9 cellular contexts compared by ENCODE assay signal in the genomic region with DNA sequence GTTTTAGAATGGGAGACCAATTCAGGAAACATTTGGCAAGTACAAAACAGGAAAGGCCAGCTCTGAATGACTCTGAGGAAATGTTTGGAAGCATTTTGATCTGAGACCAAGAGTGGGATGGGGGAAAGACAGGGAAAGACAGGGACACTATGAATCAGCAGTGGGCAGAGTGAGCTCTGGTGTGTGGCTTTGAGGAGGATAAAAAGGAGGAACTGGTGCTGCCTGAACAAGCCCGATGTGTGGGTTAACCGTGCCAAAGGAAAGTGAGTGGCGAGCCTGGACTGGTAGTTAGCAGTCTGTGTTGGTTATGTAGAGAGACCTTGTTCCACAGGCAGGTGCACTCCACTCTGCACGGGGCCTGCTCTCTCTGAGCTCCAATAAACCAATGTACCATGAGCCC. TPM values are rescaled to one million over a fixed set of nuclear protein-coding genes. Genes with fewer than 3 reads are reported as not detected.
DNase-seq lines count a peak whose midpoint lies in the region; ATAC-seq and TF ChIP-seq lines count a peak whose summit lies in the region.
"Had no signal": no experiment of that assay in that cellular context is flagged by ENCODE, and none has a peak within 500 bp of the region (broad histone marks: within the 10 kb centered on the region; RNA-seq: fewer than 3 reads in every experiment).

No MANE protein-coding gene starts in this region.

- H3K27ac ChIP-seq in foreskin keratinocyte (no peak overlapping the region), ascending aorta (no peak overlapping the region)

- no peak overlapping the region for H3K4me3 ChIP-seq in ascending aorta
- H3K4me3 ChIP-seq: gastroesophageal sphincter had no signal

- H3K36me3 ChIP-seq in ascending aorta, result no peaks in the 10 kb centered on the region
- H3K36me3 ChIP-seq: gastroesophageal sphincter had no signal

- peaks cover 86% of the 10 kb centered on the region for H3K4me1 Mint-ChIP-seq in activated naive CD4-positive, alpha-beta T cell treated with anti-CD3 and anti-CD28 coated beads, Interleukin-2, amount 50 U/mL, for 24 hours

- TF ChIP-seq CTCF in foreskin keratinocyte (conservative IDR thresholded peaks at IDR 0.05) (peak; percentile 16), ascending aorta (IDR thresholded peaks at IDR 0.05) (no peak)

- H3K9me3 ChIP-seq in ascending aorta, result no peaks in the 10 kb centered on the region
- H3K9me3 ChIP-seq: gastroesophageal sphincter had no signal

- intact Hi-C loops in ascending aorta (cut with DNase I), result no loop called here

- no peaks in the 10 kb centered on the region for H3K27me3 Mint-ChIP-seq in activated naive CD4-positive, alpha-beta T cell treated with anti-CD3 and anti-CD28 coated beads, Interleukin-2, amount 50 U/mL, for 24 hours

- no peak for DNase-seq in activated naive CD4-positive, alpha-beta T cell treated with anti-CD3 and anti-CD28 coated beads, Interleukin-2, amount 50 U/mL, for 16 hours
- DNase-seq in SKM-1 (lab: John Stamatoyannopoulos, UW; ENCODE audit: unreplicated experiment) (peak; percentile 27), foreskin keratinocyte (peak; percentile 67 to 82), ureter (ENCODE audit: low spot score) (peak; percentile 52), ascending aorta (ENCODE audit: low spot score in 2 of 2) (no peak), kidney glomerular epithelial cell (lab: John Stamatoyannopoulos, UW) (no peak)

- H3K4me3 Mint-ChIP-seq in activated naive CD4-positive, alpha-beta T cell treated with anti-CD3 and anti-CD28 coated beads, Interleukin-2, amount 50 U/mL, for 24 hours, result no peak overlapping the region

- peaks cover 14% of the 10 kb centered on the region for H3K4me1 ChIP-seq in foreskin keratinocyte
- H3K4me1 ChIP-seq in ascending aorta, result peaks cover 0 to 3% of the 10 kb centered on the region in 2 donors

- H3K9me3 Mint-ChIP-seq in activated naive CD4-positive, alpha-beta T cell treated with anti-CD3 and anti-CD28 coated beads, Interleukin-2, amount 50 U/mL, for 24 hours, result no peaks in the 10 kb centered on the region

- H3K27me3 ChIP-seq in foreskin keratinocyte (peaks cover 4% of the 10 kb centered on the region), ascending aorta (no peaks in the 10 kb centered on the region)
- H3K27me3 ChIP-seq: gastroesophageal sphincter had no signal

- ATAC-seq in foreskin keratinocyte (peak; percentile 82), HG03469 (IDR thresholded peaks at IDR 0.05; ENCODE audit: unreplicated experiment) (no peak)
- ATAC-seq: gastroesophageal sphincter had no signal

- H3K27ac Mint-ChIP-seq in activated naive CD4-positive, alpha-beta T cell treated with anti-CD3 and anti-CD28 coated beads, Interleukin-2, amount 50 U/mL, for 24 hours, result peak overlapping the region; percentile 24

- H3K36me3 Mint-ChIP-seq in activated naive CD4-positive, alpha-beta T cell treated with anti-CD3 and anti-CD28 coated beads, Interleukin-2, amount 50 U/mL, for 24 hours, result peaks cover 4% of the 10 kb centered on the region

RNA-seq across cellular contexts. Expression of a gene that starts 5.3 kb away (rescaled TPM):
- total RNA-seq in foreskin keratinocyte, result 7.4 and 9.4 TPM in 2 replicates
- 2.8 and 3.1 TPM in 2 replicates for polyA plus RNA-seq in foreskin keratinocyte
- total RNA-seq in ureter, result 67.5 TPM
- 53.2 TPM for total RNA-seq in ascending aorta

Comparison
In these comparisons a context has a peak if more than half of its experiments do, and no peak if none do; other contexts are left out.
1. DNase-seq: peak in SKM-1 (single experiment), foreskin keratinocyte (2 of 2) and ureter (single experiment); none in activated naive CD4-positive, alpha-beta T cell treated with anti-CD3 and anti-CD28 coated beads, Interleukin-2, amount 50 U/mL, for 16 hours (single experiment), ascending aorta (0 of 2) and kidney glomerular epithelial cell (single experiment).